Comparison of ENCODE assay signal across 1 cellular context in the genomic region with DNA sequence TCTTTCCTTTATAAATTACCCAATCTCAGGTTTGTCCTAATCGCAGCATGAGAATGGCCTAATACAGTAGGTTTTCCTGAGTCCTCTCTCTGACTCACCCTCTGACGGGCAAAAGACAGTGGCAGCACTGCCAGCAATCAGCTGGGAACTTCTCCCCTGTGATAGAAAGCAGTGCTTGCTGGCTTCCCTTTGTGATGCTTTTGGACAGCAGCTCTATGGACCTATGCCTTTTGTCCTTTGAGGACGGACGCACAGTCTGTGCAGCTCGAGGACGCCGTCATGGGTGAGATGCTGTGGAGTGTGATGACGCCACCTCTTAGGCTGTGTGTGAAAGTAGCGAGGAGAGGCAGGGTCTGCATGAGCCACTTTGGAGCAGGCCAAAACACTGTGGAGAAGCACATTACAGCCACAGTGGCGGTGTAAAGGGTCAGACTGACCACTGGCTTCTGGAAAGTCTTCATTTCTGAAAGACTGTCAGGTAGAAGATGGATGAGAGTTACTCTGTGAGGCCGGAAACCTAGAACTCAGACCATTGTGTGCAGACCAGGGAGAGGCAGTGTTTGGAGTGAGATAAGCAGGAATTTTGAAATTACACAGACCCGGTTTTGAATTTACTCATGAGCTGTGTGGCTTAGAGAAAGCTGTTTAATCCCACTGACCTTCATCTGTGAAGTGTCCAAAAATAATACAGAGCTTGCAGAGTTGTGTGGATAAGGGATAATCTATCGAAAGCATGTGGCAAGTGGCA.
TF ChIP-seq lines count a peak whose summit lies in the region.

No MANE protein-coding gene starts in this region.

TF ChIP-seq in WTC11, 78 proteins besides CTCF, POLR2A, EP300 and RAD21 (continued from another document):
- TF ChIP-seq RELA (CRISPR knock-in tag; IDR thresholded peaks at IDR 0.05; ENCODE audit: borderline replicate concordance): no peak
- TF ChIP-seq, protein P1, sequence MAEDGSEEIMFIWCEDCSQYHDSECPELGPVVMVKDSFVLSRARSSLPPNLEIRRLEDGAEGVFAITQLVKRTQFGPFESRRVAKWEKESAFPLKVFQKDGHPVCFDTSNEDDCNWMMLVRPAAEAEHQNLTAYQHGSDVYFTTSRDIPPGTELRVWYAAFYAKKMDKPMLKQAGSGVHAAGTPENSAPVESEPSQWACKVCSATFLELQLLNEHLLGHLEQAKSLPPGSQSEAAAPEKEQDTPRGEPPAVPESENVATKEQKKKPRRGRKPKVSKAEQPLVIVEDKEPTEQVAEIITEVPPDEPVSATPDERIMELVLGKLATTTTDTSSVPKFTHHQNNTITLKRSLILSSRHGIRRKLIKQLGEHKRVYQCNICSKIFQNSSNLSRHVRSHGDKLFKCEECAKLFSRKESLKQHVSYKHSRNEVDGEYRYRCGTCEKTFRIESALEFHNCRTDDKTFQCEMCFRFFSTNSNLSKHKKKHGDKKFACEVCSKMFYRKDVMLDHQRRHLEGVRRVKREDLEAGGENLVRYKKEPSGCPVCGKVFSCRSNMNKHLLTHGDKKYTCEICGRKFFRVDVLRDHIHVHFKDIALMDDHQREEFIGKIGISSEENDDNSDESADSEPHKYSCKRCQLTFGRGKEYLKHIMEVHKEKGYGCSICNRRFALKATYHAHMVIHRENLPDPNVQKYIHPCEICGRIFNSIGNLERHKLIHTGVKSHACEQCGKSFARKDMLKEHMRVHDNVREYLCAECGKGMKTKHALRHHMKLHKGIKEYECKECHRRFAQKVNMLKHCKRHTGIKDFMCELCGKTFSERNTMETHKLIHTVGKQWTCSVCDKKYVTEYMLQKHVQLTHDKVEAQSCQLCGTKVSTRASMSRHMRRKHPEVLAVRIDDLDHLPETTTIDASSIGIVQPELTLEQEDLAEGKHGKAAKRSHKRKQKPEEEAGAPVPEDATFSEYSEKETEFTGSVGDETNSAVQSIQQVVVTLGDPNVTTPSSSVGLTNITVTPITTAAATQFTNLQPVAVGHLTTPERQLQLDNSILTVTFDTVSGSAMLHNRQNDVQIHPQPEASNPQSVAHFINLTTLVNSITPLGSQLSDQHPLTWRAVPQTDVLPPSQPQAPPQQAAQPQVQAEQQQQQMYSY (CRISPR knock-in tag; IDR thresholded peaks at IDR 0.05): no peak
- no peak for TF ChIP-seq OVOL2 (CRISPR knock-in tag; IDR thresholded peaks at IDR 0.05; ENCODE audit: borderline replicate concordance)
- TF ChIP-seq, protein P2, sequence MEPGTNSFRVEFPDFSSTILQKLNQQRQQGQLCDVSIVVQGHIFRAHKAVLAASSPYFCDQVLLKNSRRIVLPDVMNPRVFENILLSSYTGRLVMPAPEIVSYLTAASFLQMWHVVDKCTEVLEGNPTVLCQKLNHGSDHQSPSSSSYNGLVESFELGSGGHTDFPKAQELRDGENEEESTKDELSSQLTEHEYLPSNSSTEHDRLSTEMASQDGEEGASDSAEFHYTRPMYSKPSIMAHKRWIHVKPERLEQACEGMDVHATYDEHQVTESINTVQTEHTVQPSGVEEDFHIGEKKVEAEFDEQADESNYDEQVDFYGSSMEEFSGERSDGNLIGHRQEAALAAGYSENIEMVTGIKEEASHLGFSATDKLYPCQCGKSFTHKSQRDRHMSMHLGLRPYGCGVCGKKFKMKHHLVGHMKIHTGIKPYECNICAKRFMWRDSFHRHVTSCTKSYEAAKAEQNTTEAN (CRISPR knock-in tag; IDR thresholded peaks at IDR 0.05): no peak
- TF ChIP-seq MAX (CRISPR knock-in tag; IDR thresholded peaks at IDR 0.05): no peak
- no peak for TF ChIP-seq ZNF396 (CRISPR knock-in tag; IDR thresholded peaks at IDR 0.05; ENCODE audit: borderline replicate concordance)
- TF ChIP-seq, protein P3, sequence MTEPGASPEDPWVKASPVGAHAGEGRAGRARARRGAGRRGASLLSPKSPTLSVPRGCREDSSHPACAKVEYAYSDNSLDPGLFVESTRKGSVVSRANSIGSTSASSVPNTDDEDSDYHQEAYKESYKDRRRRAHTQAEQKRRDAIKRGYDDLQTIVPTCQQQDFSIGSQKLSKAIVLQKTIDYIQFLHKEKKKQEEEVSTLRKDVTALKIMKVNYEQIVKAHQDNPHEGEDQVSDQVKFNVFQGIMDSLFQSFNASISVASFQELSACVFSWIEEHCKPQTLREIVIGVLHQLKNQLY (CRISPR knock-in tag; IDR thresholded peaks at IDR 0.05): no peak
- no peak for TF ChIP-seq SOX15 (CRISPR knock-in tag; IDR thresholded peaks at IDR 0.05)
- TF ChIP-seq SP1 (CRISPR knock-in tag; conservative IDR thresholded peaks at IDR 0.05): no peak
- TF ChIP-seq IRF2 (CRISPR knock-in tag; IDR thresholded peaks at IDR 0.05; ENCODE audit: borderline replicate concordance, low read depth): no peak
- no peak for TF ChIP-seq ZBTB21 (CRISPR knock-in tag; IDR thresholded peaks at IDR 0.05; ENCODE audit: borderline replicate concordance)
- TF ChIP-seq, protein P4, sequence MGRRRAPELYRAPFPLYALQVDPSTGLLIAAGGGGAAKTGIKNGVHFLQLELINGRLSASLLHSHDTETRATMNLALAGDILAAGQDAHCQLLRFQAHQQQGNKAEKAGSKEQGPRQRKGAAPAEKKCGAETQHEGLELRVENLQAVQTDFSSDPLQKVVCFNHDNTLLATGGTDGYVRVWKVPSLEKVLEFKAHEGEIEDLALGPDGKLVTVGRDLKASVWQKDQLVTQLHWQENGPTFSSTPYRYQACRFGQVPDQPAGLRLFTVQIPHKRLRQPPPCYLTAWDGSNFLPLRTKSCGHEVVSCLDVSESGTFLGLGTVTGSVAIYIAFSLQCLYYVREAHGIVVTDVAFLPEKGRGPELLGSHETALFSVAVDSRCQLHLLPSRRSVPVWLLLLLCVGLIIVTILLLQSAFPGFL (CRISPR knock-in tag; IDR thresholded peaks at IDR 0.05; ENCODE audit: borderline replicate concordance): no peak
- no peak for TF ChIP-seq TCF7 (CRISPR knock-in tag; IDR thresholded peaks at IDR 0.05; ENCODE audit: low read depth)
TF ChIP-seq in WTC11: peak in this region for 0.
